In the genomic region with DNA sequence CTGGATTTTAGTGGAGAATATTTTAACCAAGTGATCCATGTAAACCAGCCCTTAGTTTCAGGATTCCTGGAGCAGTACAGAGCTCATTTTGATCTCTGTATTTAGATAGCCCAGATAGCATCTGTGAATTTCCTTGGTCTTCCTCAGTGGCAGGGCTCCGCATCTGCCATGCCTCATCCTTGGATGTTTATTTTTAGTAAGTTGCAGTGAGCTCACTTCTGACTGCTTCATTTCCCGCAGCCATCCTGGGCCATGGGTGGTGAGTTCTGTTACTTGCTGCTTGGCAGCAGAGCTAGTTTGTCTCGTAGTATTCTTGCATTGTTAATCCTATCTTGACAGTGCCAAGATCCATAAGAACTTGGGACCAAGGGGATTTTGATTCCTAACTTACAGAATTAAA, we compare ENCODE assay signal across 10 cellular contexts. TPM values are rescaled to one million over a fixed set of nuclear protein-coding genes. Genes with fewer than 3 reads are reported as not detected.
DNase-seq lines count a peak whose midpoint lies in the region; ATAC-seq, FAIRE-seq and TF ChIP-seq lines count a peak whose summit lies in the region.
"Had no signal": no experiment of that assay in that cellular context is flagged by ENCODE, and none has a peak within 500 bp of the region (broad histone marks: within the 10 kb centered on the region; RNA-seq: fewer than 3 reads in every experiment).

No MANE protein-coding gene starts in this region.

- WGBS in K562 (ENCODE audit: insufficient coverage, low coverage, missing lambda C conversion rate) = 61% methylated on average over 2 of the region's 3 CpGs
- WGBS in stomach, 5 donors = 33 to 62% (median 41%) methylated on average over 3 of the region's 3 CpGs

- no peak for ATAC-seq in K562
- no peak for ATAC-seq in HG03095 (IDR thresholded peaks at IDR 0.05; ENCODE audit: unreplicated experiment)
- ATAC-seq in GM18867 (IDR thresholded peaks at IDR 0.05; ENCODE audit: unreplicated experiment) = no peak
- no peak for ATAC-seq in GM21367 (IDR thresholded peaks at IDR 0.05; ENCODE audit: unreplicated experiment)

- TF ChIP-seq EP300 in K562 (IDR thresholded peaks at IDR 0.05; ENCODE audit: low read length) (no peak), stomach (IDR thresholded peaks at IDR 0.05) (no peak)

- H3K36me3 ChIP-seq in K562 (ENCODE audit: control insufficient read depth, insufficient read depth, low read length) (peaks cover 76% of the 10 kb centered on the region), stomach (peaks cover 27 to 90% (median 78%) of the 10 kb centered on the region in 4 donors)

- H3K9ac ChIP-seq in K562 (ENCODE audit: insufficient read depth in 1 of 2, low read depth in 2 of 2, low read length in 2 of 2) = no peak overlapping the region

- BruUV-seq in K562 (replicated peaks; lab: Mats Ljungman, UMichigan) = no TSS peak

- intact Hi-C loops in K562 (cut with micrococcal nuclease) (no loop called here), stomach (cut with DNase I; ENCODE audit: low total_unique reads) (no loop called here)

- FAIRE-seq in K562 (lab: Jason Lieb, UNC) = no peak

- H3K4me1 ChIP-seq in K562 (replicated peaks in 1 of 2; ENCODE audit: control insufficient read depth in 2 of 2, insufficient read depth in 2 of 2, low read length in 2 of 2) (peaks cover 0 to 7% of the 10 kb centered on the region in 2 experiments; a peak in 2 of 5 replicates), stomach (peaks cover 28 to 73% (median 47%) of the 10 kb centered on the region in 4 donors)

- H3K79me2 ChIP-seq in K562 (ENCODE audit: control insufficient read depth, insufficient read depth, low read length) = peaks cover 5% of the 10 kb centered on the region; the same call in 2 of the 3 replicates

- POLR2A ChIA-PET in K562 (lab: Yijun Ruan, JAX) = interaction anchor here (0.9 to 2.3 kb wide), 10 partner anchors 8 to 30 kb away, joined by 3 to 26 read pairs (median 4); no protein-coding TSS in a partner anchor

- peaks cover 5% of the 10 kb centered on the region; the same call in 1 of the 2 replicates for H4K20me1 ChIP-seq in K562 (replicated peaks; ENCODE audit: control insufficient read depth, insufficient read depth, low read length)

- DNase-seq in H4 (ENCODE audit: low spot score) (peak; percentile 42), K562 (ENCODE audit: extremely low read depth in 1 of 4, low spot score in 3 of 4) (no peak), inferior parietal cortex (ENCODE audit: extremely low spot score) (peak; percentile 36), stomach (no peak)
- DNase-seq: activated CD4-positive, alpha-beta T cell treated with anti-CD3 and anti-CD28 coated beads, Interleukin-2, amount 50 U/mL, for 1 hour; effector CD8-positive, alpha-beta T cell; H9 had no signal

- no peak for TF ChIP-seq RAD21 in K562 (CRISPR knock-in tag; conservative IDR thresholded peaks at IDR 0.05 in 1 of 2, IDR thresholded peaks at IDR 0.05 in 1 of 2)

- H3K27ac ChIP-seq in K562 (ENCODE audit: extremely low read depth, low read depth, low read length) = no peak overlapping the region
- peak overlapping the region in 4 of 5 donors; percentile 59 to 80 (median 63) for H3K27ac ChIP-seq in stomach

- H3K9me3 ChIP-seq in K562 (replicated peaks; ENCODE audit: control insufficient read depth, insufficient read depth, low read depth, low read length) = no peaks in the 10 kb centered on the region
- H3K9me3 ChIP-seq in stomach = no peaks in the 10 kb centered on the region

- CTCF ChIA-PET in K562 (lab: Yijun Ruan, JAX; ENCODE audit: low intra/inter-chr PET ratio) = no interaction called here

- no peaks in the 10 kb centered on the region for H3K9me1 ChIP-seq in K562 (ENCODE audit: control insufficient read depth, insufficient read depth, low read length)

- in situ Hi-C loops in K562 (cut with MboI) = no loop called here

- TF ChIP-seq CTCF in K562 (IDR thresholded peaks at IDR 0.05 in 2 of 3, conservative IDR thresholded peaks at IDR 0.05 in 1 of 3; ENCODE audit: insufficient read depth in 2 of 3, low read depth in 1 of 3, low read length in 3 of 3) (no peak), stomach (IDR thresholded peaks at IDR 0.05) (no peak)

- no peak for TF ChIP-seq POLR2A in K562 (conservative IDR thresholded peaks at IDR 0.05)
- no peak for TF ChIP-seq POLR2A in stomach (IDR thresholded peaks at IDR 0.05)

- no peak overlapping the region for H2AFZ ChIP-seq in K562 (ENCODE audit: low read depth, low read length)

- H3K4me3 ChIP-seq in K562 (no peak overlapping the region), stomach (no peak overlapping the region)

- H3K27me3 ChIP-seq in K562 (ENCODE audit: control insufficient read depth in 2 of 2, insufficient read depth in 2 of 2, low read length in 2 of 2) = no peaks in the 10 kb centered on the region
- no peaks in the 10 kb centered on the region for H3K27me3 ChIP-seq in stomach

- H3K4me2 ChIP-seq in K562 (ENCODE audit: insufficient read depth, low read length) = no peak overlapping the region

TF ChIP-seq in K562, 482 proteins besides CTCF, POLR2A, EP300 and RAD21 (continues in another document):
- no peak for TF ChIP-seq CCAR2 (IDR thresholded peaks at IDR 0.05; ENCODE audit: low read depth, low read length)
- TF ChIP-seq MEF2D (tag; conservative IDR thresholded peaks at IDR 0.05; ENCODE audit: low read depth) = 0 out of 2 replicates have a peak, but pooled peaks have one; percentile 22

RNA-seq across cellular contexts. Expression of gene IST1, which starts 33.7 kb away (rescaled TPM):
- 220 and 229 TPM in 2 replicates for total RNA-seq in H4 (2014; rRNA removed; shearing (Covaris generic))
- 321 and 402 TPM in 2 replicates for total RNA-seq in K562 (2011; cell fraction: chromatin; rRNA removed; ENCODE audit: low replicate concordance)
- total RNA-seq in K562 (2011; cell fraction: nucleolus; rRNA removed) = 169 and 192 TPM in 2 replicates
- 213 and 226 TPM in 2 replicates for total RNA-seq in K562 (2011; cell fraction: nucleoplasm; rRNA removed)
- 135 and 153 TPM in 2 replicates for total RNA-seq in K562 (2014; rRNA removed)
- total RNA-seq in K562 (2014; rRNA removed; fragmentation: Illumina TruSeq; extraction: Trizol) = 188 and 204 TPM in 2 replicates
- 153 and 168 TPM in 2 replicates for total RNA-seq in K562 (2015; rRNA removed; fragmentation: Illumina TruSeq; extraction: Trizol)
- total RNA-seq in K562 (2021) = 149 and 170 TPM in 2 replicates
- polyA plus RNA-seq in K562 (2011; rRNA removed) = 324 and 334 TPM in 2 replicates
- polyA plus RNA-seq in K562 (2011; cell fraction: cytosol; rRNA removed) = 165 and 213 TPM in 2 replicates
- 300 and 415 TPM in 2 replicates for polyA plus RNA-seq in K562 (2011; cell fraction: nucleus; rRNA removed)
- 129 and 162 TPM in 2 replicates for polyA plus RNA-seq in K562 (2012)
- 188 and 218 TPM in 2 replicates for polyA plus RNA-seq in K562 (2014; fragmentation: Illumina TruSeq; extraction: Trizol)
- 100 to 1,000 TPM; 139 to 257 TPM for polyA plus RNA-seq in K562 (2014; fragmentation: Nextera tagmentation; extraction: Ambion mirVana)
- polyA plus RNA-seq in K562 (2014; rRNA removed) = 161 and 200 TPM in 2 replicates
- polyA minus RNA-seq in K562 (2011; rRNA and poly(A)+ RNA removed) = 226 and 231 TPM in 2 replicates
- 69.0 and 84.1 TPM in 2 replicates for polyA minus RNA-seq in K562 (2011; cell fraction: cytosol; rRNA and poly(A)+ RNA removed)
- 62.7 and 172 TPM in 2 replicates for polyA minus RNA-seq in K562 (2011; cell fraction: nucleus; rRNA and poly(A)+ RNA removed)
- 100 to 1,000 TPM; 159 to 270 (median 222) TPM for total RNA-seq in stomach
- polyA plus RNA-seq in stomach = 100 to 1,000 TPM in 1 of 3 donors, 10 to 100 TPM in 2; 76.0 to 141 (median 83.9) TPM

RNA-seq across cellular contexts. Expression of gene ZNF821, which starts 45.1 kb away (rescaled TPM):
- 5.5 and 7.0 TPM in 2 replicates for total RNA-seq in H4 (2014; rRNA removed; shearing (Covaris generic))
- total RNA-seq in K562 (2011; cell fraction: chromatin; rRNA removed; ENCODE audit: low replicate concordance) = 5.8 and 6.2 TPM in 2 replicates
- total RNA-seq in K562 (2011; cell fraction: nucleolus; rRNA removed) = 5.0 and 7.7 TPM in 2 replicates
- 4.9 and 6.8 TPM in 2 replicates for total RNA-seq in K562 (2011; cell fraction: nucleoplasm; rRNA removed)
- total RNA-seq in K562 (2014; rRNA removed) (4.7 and 5.3 TPM in 2 replicates), K562 (2014; rRNA removed; fragmentation: Illumina TruSeq; extraction: Trizol) (2.8 and 3.7 TPM in 2 replicates), K562 (2015; rRNA removed; fragmentation: Illumina TruSeq; extraction: Trizol) (3.7 and 3.9 TPM in 2 replicates), K562 (2021) (4.4 and 5.6 TPM in 2 replicates), stomach (100 to 1,000 TPM in 1 of 5 donors, 1 to 10 TPM in 3, under 1 TPM in 1; 0.45 to 240 (median 5.8) TPM)
- polyA plus RNA-seq in K562 (2011; rRNA removed) (3.0 and 4.2 TPM in 2 replicates), K562 (2014; fragmentation: Illumina TruSeq; extraction: Trizol) (3.6 and 4.2 TPM in 2 replicates), K562 (2014; fragmentation: Nextera tagmentation; extraction: Ambion mirVana) (under 1 TPM; 0.38 to 0.51 TPM), K562 (2014; rRNA removed) (3.1 and 7.7 TPM in 2 replicates), stomach (1 to 10 TPM; 3.5 to 5.3 (median 5.2) TPM)
- polyA plus RNA-seq in K562 (2011; cell fraction: cytosol; rRNA removed) = 4.1 and 4.9 TPM in 2 replicates
- polyA plus RNA-seq in K562 (2011; cell fraction: nucleus; rRNA removed) = 4.4 and 5.3 TPM in 2 replicates
- polyA plus RNA-seq in K562 (2012) = 3.4 and 4.2 TPM in 2 replicates
- 3.6 and 4.8 TPM in 2 replicates for polyA minus RNA-seq in K562 (2011; rRNA and poly(A)+ RNA removed)
- polyA minus RNA-seq in K562 (2011; cell fraction: cytosol; rRNA and poly(A)+ RNA removed) = 1.8 and 6.9 TPM in 2 replicates
- polyA minus RNA-seq in K562 (2011; cell fraction: nucleus; rRNA and poly(A)+ RNA removed) = 2.8 and 5.0 TPM in 2 replicates

Comparison
In these comparisons a context has a peak if more than half of its experiments do, and no peak if none do; other contexts are left out.
1. DNase-seq: peak in H4 (single experiment) and inferior parietal cortex (single experiment); none in K562 (0 of 4) and stomach (single experiment).